1 cellular context compared by ENCODE assay signal in genomic region chrX:49842603-49843002, GRCh38.
TF ChIP-seq lines count a peak whose summit lies in the region.

No MANE protein-coding gene starts in this region.

TF ChIP-seq in HepG2, 621 proteins besides CTCF, POLR2A, EP300 and RAD21 (continued from another document and continues in another):
- TF ChIP-seq, protein P1, sequence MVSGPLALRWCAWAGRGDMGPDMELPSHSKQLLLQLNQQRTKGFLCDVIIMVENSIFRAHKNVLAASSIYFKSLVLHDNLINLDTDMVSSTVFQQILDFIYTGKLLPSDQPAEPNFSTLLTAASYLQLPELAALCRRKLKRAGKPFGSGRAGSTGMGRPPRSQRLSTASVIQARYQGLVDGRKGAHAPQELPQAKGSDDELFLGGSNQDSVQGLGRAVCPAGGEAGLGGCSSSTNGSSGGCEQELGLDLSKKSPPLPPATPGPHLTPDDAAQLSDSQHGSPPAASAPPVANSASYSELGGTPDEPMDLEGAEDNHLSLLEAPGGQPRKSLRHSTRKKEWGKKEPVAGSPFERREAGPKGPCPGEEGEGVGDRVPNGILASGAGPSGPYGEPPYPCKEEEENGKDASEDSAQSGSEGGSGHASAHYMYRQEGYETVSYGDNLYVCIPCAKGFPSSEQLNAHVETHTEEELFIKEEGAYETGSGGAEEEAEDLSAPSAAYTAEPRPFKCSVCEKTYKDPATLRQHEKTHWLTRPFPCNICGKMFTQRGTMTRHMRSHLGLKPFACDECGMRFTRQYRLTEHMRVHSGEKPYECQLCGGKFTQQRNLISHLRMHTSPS (CRISPR knock-in tag; IDR thresholded peaks at IDR 0.05; ENCODE audit: low read depth): no peak
- TF ChIP-seq BRD4 (CRISPR knock-in tag; IDR thresholded peaks at IDR 0.05) (no peak), ZEB1 (IDR thresholded peaks at IDR 0.05; ENCODE audit: insufficient replicate concordance, low read depth) (no peak), KAT2B (IDR thresholded peaks at IDR 0.05; ENCODE audit: borderline replicate concordance, low read depth, low read length) (no peak), ATM (IDR thresholded peaks at IDR 0.05; ENCODE audit: borderline replicate concordance) (no peak), NR1H2 (CRISPR knock-in tag; IDR thresholded peaks at IDR 0.05; ENCODE audit: borderline replicate concordance, low read depth) (no peak), ZNF335 (CRISPR knock-in tag; IDR thresholded peaks at IDR 0.05) (no peak), ZFY (CRISPR knock-in tag; IDR thresholded peaks at IDR 0.05) (no peak), TCF12 (IDR thresholded peaks at IDR 0.05) (no peak), TCF12 (CRISPR knock-in tag; IDR thresholded peaks at IDR 0.05) (no peak), ONECUT2 (CRISPR knock-in tag; IDR thresholded peaks at IDR 0.05) (no peak), ZNF251 (CRISPR knock-in tag; IDR thresholded peaks at IDR 0.05) (no peak), ZNF337 (CRISPR knock-in tag; IDR thresholded peaks at IDR 0.05; ENCODE audit: borderline replicate concordance, low read depth) (no peak), ZNF317 (CRISPR knock-in tag; IDR thresholded peaks at IDR 0.05) (no peak), MAFK (conservative IDR thresholded peaks at IDR 0.05 in 1 of 2, IDR thresholded peaks at IDR 0.05 in 1 of 2; ENCODE audit: low read length in 2 of 2) (0 out of 4 replicates have a peak, but pooled peaks of 1 of the 2 experiments have one; percentile 15), TIGD3 (CRISPR knock-in tag; IDR thresholded peaks at IDR 0.05; ENCODE audit: borderline replicate concordance) (no peak), NFE2L1 (CRISPR knock-in tag; IDR thresholded peaks at IDR 0.05; ENCODE audit: borderline replicate concordance) (no peak), GFI1 (CRISPR knock-in tag; IDR thresholded peaks at IDR 0.05; ENCODE audit: borderline replicate concordance) (peak; percentile 30; the same call in 1 of the 2 replicates), ZNF737 (CRISPR knock-in tag; IDR thresholded peaks at IDR 0.05; ENCODE audit: borderline replicate concordance) (no peak), SRF (IDR thresholded peaks at IDR 0.05; ENCODE audit: low read depth, low read length) (no peak), ZNF564 (CRISPR knock-in tag; IDR thresholded peaks at IDR 0.05) (no peak), NR2F1 (CRISPR knock-in tag; IDR thresholded peaks at IDR 0.05) (0 out of 4 replicates have a peak, but pooled peaks of 1 of the 2 experiments have one; percentile 20), ZNF331 (CRISPR knock-in tag; IDR thresholded peaks at IDR 0.05) (peak; percentile 32; the same call in 1 of the 2 replicates), CENPT (CRISPR knock-in tag; IDR thresholded peaks at IDR 0.05; ENCODE audit: low read depth) (no peak), JUND (CRISPR knock-in tag; IDR thresholded peaks at IDR 0.05) (no peak), HDAC1 (CRISPR knock-in tag; IDR thresholded peaks at IDR 0.05) (0 out of 2 replicates have a peak, but pooled peaks have one; percentile 38), ZC3H4 (CRISPR knock-in tag; IDR thresholded peaks at IDR 0.05; ENCODE audit: borderline replicate concordance) (no peak), ZNF143 (CRISPR knock-in tag; IDR thresholded peaks at IDR 0.05) (no peak), PITX1 (CRISPR knock-in tag; IDR thresholded peaks at IDR 0.05) (no peak; the same call in 1 of the 2 replicates), FOXK1 (CRISPR knock-in tag; IDR thresholded peaks at IDR 0.05; ENCODE audit: borderline replicate concordance, low read depth) (no peak), ZSCAN21 (CRISPR knock-in tag; IDR thresholded peaks at IDR 0.05; ENCODE audit: borderline replicate concordance) (no peak), KAT8 (CRISPR knock-in tag; IDR thresholded peaks at IDR 0.05) (peak; percentile 53), MEF2D (CRISPR knock-in tag; IDR thresholded peaks at IDR 0.05) (no peak), ZNF7 (CRISPR knock-in tag; IDR thresholded peaks at IDR 0.05) (no peak), SP4 (CRISPR knock-in tag; IDR thresholded peaks at IDR 0.05) (no peak), HNRNPUL1 (IDR thresholded peaks at IDR 0.05; ENCODE audit: low read depth, low read length) (0 out of 2 replicates have a peak, but pooled peaks have one; percentile 42), JDP2 (CRISPR knock-in tag; IDR thresholded peaks at IDR 0.05; ENCODE audit: borderline replicate concordance) (no peak), POLR2AphosphoS5 (IDR thresholded peaks at IDR 0.05; ENCODE audit: low read depth, low read length) (0 out of 2 replicates have a peak, but pooled peaks have one; percentile 22), ZNF891 (CRISPR knock-in tag; IDR thresholded peaks at IDR 0.05) (no peak), MAFF (IDR thresholded peaks at IDR 0.05; ENCODE audit: low read depth, low read length) (no peak), ARHGAP35 (CRISPR knock-in tag; IDR thresholded peaks at IDR 0.05; ENCODE audit: borderline replicate concordance) (no peak), RFXANK (CRISPR knock-in tag; IDR thresholded peaks at IDR 0.05) (no peak), ZNF296 (CRISPR knock-in tag; conservative IDR thresholded peaks at IDR 0.05) (no peak), FOXK2 (IDR thresholded peaks at IDR 0.05) (no peak), ZNF614 (CRISPR knock-in tag; IDR thresholded peaks at IDR 0.05; ENCODE audit: borderline replicate concordance) (no peak), ZNF207 (IDR thresholded peaks at IDR 0.05; ENCODE audit: borderline replicate concordance) (no peak), ZNF597 (CRISPR knock-in tag; IDR thresholded peaks at IDR 0.05) (no peak), ATF7 (IDR thresholded peaks at IDR 0.05) (no peak), ATF7 (CRISPR knock-in tag; IDR thresholded peaks at IDR 0.05) (no peak), ZNF761 (CRISPR knock-in tag; conservative IDR thresholded peaks at IDR 0.05) (no peak)
- TF ChIP-seq, protein P2, sequence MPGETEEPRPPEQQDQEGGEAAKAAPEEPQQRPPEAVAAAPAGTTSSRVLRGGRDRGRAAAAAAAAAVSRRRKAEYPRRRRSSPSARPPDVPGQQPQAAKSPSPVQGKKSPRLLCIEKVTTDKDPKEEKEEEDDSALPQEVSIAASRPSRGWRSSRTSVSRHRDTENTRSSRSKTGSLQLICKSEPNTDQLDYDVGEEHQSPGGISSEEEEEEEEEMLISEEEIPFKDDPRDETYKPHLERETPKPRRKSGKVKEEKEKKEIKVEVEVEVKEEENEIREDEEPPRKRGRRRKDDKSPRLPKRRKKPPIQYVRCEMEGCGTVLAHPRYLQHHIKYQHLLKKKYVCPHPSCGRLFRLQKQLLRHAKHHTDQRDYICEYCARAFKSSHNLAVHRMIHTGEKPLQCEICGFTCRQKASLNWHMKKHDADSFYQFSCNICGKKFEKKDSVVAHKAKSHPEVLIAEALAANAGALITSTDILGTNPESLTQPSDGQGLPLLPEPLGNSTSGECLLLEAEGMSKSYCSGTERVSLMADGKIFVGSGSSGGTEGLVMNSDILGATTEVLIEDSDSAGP (CRISPR knock-in tag; IDR thresholded peaks at IDR 0.05; ENCODE audit: borderline replicate concordance): no peak
- TF ChIP-seq, protein P3, sequence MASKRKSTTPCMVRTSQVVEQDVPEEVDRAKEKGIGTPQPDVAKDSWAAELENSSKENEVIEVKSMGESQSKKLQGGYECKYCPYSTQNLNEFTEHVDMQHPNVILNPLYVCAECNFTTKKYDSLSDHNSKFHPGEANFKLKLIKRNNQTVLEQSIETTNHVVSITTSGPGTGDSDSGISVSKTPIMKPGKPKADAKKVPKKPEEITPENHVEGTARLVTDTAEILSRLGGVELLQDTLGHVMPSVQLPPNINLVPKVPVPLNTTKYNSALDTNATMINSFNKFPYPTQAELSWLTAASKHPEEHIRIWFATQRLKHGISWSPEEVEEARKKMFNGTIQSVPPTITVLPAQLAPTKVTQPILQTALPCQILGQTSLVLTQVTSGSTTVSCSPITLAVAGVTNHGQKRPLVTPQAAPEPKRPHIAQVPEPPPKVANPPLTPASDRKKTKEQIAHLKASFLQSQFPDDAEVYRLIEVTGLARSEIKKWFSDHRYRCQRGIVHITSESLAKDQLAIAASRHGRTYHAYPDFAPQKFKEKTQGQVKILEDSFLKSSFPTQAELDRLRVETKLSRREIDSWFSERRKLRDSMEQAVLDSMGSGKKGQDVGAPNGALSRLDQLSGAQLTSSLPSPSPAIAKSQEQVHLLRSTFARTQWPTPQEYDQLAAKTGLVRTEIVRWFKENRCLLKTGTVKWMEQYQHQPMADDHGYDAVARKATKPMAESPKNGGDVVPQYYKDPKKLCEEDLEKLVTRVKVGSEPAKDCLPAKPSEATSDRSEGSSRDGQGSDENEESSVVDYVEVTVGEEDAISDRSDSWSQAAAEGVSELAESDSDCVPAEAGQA (IDR thresholded peaks at IDR 0.05; ENCODE audit: low read depth): no peak
- TF ChIP-seq, protein P3 (CRISPR knock-in tag; IDR thresholded peaks at IDR 0.05; ENCODE audit: borderline replicate concordance): no peak
- TF ChIP-seq, protein P4, sequence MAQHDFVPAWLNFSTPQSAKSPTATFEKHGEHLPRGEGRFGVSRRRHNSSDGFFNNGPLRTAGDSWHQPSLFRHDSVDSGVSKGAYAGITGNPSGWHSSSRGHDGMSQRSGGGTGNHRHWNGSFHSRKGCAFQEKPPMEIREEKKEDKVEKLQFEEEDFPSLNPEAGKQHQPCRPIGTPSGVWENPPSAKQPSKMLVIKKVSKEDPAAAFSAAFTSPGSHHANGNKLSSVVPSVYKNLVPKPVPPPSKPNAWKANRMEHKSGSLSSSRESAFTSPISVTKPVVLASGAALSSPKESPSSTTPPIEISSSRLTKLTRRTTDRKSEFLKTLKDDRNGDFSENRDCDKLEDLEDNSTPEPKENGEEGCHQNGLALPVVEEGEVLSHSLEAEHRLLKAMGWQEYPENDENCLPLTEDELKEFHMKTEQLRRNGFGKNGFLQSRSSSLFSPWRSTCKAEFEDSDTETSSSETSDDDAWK (CRISPR knock-in tag; IDR thresholded peaks at IDR 0.05): no peak
- TF ChIP-seq, protein P5, sequence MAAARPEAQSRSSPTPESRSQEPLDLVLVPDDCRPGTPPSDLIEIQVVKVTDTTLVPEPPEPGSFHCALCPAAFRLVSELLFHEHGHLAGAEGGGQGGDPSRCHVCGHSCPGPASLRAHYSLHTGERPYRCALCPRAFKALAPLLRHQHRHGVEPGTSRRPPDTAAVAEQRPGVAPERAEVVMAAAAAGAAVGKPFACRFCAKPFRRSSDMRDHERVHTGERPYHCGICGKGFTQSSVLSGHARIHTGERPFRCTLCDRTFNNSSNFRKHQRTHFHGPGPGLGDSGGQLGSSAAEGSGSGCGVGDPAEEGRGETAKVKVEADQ (CRISPR knock-in tag; IDR thresholded peaks at IDR 0.05; ENCODE audit: borderline replicate concordance): no peak
